ENCODE assay signal across 12 cellular contexts in the genomic region with DNA sequence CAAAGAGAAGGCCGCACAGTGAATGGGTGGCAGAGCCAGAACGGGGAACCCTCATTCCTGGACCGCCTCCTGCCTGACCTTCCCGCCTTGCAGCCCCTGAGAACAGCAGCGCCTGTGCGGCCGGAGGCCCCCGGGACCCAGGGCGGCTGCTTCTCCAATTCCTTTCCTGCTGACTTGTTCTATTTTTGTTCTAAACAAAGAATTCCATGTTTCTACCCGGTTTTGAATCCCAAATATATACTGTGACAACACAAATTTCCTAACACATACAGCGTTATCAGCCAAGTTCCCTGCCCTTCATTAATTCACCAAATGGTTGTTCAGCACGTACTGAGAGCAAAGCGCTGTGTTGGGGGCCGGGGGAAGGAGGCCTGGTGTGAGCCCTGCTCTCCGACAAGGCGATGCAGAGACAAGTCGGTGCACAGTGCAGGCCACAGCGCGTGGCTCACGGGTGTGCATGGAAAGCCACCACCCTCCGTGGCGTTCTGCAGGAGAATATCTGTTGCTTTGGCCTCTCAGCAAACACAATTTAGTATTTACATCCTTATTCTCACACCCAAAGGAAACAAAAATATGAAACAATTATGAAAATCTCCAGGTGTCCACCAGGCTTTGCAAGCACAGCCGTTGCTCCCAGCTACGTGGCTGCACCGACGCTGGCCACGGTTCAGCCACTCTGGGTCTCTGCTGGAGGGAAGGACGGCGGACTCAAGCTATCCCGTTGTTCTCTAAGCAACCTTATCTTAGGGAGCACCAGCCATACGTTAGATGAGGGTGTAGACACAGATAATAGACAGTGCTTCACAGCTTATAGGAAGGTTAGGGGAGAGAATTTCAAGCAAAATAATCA. TPM values are rescaled to one million over a fixed set of nuclear protein-coding genes. Genes with fewer than 3 reads are reported as not detected.
DNase-seq lines count a peak whose midpoint lies in the region; ATAC-seq and TF ChIP-seq lines count a peak whose summit lies in the region.
"Had no signal": no experiment of that assay in that cellular context is flagged by ENCODE, and none has a peak within 500 bp of the region (broad histone marks: within the 10 kb centered on the region; RNA-seq: fewer than 3 reads in every experiment).

No MANE protein-coding gene starts in this region.

- TF ChIP-seq CTCF in WI38 (IDR thresholded peaks at IDR 0.05; ENCODE audit: low read depth, low read length) (no peak), esophagus squamous epithelium (IDR thresholded peaks at IDR 0.05) (no peak), tibial nerve (IDR thresholded peaks at IDR 0.05) (no peak), foreskin keratinocyte (conservative IDR thresholded peaks at IDR 0.05) (no peak)

- 33 to 42% methylated on average over 27 to 31 of the region's 31 CpGs for WGBS in esophagus squamous epithelium, 2 donors
- WGBS in tibial nerve, 2 donors = 36 to 41% methylated on average over 31 of the region's 31 CpGs

- intact Hi-C loops in esophagus squamous epithelium (cut with DNase I) = no loop called here

- peak overlapping the region; percentile 1; the same call in 1 of the 2 replicates for H3K4me3 ChIP-seq in WI38 (ENCODE audit: low read depth, low read length)
- H3K4me3 ChIP-seq in esophagus squamous epithelium = peak overlapping the region in 1 of 4 donors; percentile 32
- peak overlapping the region; percentile 12 to 32 for H3K4me3 ChIP-seq in muscle layer of colon (ENCODE audit: low read depth in 1 of 2, low read length in 2 of 2)
- no peak overlapping the region for H3K4me3 ChIP-seq in tibial nerve

- H3K27ac ChIP-seq in esophagus squamous epithelium (peak overlapping the region; percentile 52 to 88 (median 79)), muscle layer of colon (ENCODE audit: low read depth, low read length) (peak overlapping the region; percentile 83), tibial nerve (peak overlapping the region; percentile 8 to 86 (median 78)), foreskin keratinocyte (no peak overlapping the region)

- no peak for TF ChIP-seq EP300 in tibial nerve (IDR thresholded peaks at IDR 0.05)

- H3K9me3 ChIP-seq in esophagus squamous epithelium (peaks cover 0 to 16% (median 6%) of the 10 kb centered on the region in 3 donors), muscle layer of colon (ENCODE audit: low read length) (no peaks in the 10 kb centered on the region), tibial nerve (peaks cover 0 to 11% (median 0%) of the 10 kb centered on the region in 4 donors)

- H3K27ac Mint-ChIP-seq in T-helper 2 cell treated with Interferon-gamma antibody and Interleukin-4, amounts not matched to agents 5 μg/mL and 100 μg/mL, for 36 hours = no peak overlapping the region

- H3K27me3 ChIP-seq in esophagus squamous epithelium (peaks cover 0 to 62% (median 0%) of the 10 kb centered on the region in 4 donors), muscle layer of colon (ENCODE audit: control insufficient read depth in 1 of 2, insufficient read depth in 2 of 2, low read length in 2 of 2) (no peaks in the 10 kb centered on the region), tibial nerve (peaks cover 0 to 5% of the 10 kb centered on the region in 2 donors), foreskin keratinocyte (peaks cover 29% of the 10 kb centered on the region)

- H3K9me3 Mint-ChIP-seq in T-helper 2 cell treated with Interferon-gamma antibody and Interleukin-4, amounts not matched to agents 5 μg/mL and 100 μg/mL, for 36 hours = peaks cover 21% of the 10 kb centered on the region

- no peak for DNase-seq in esophagus squamous epithelium (lab: John Stamatoyannopoulos, UW)
- no peak for DNase-seq in tibial nerve (ENCODE audit: low spot score in 2 of 2)
- no peak for DNase-seq in UCSD-AML1 (lab: John Stamatoyannopoulos, UW; ENCODE audit: unreplicated experiment)
- DNase-seq in mesenteric fat pad (ENCODE audit: low spot score) = no peak
- DNase-seq in foreskin keratinocyte = no peak
- no peak for DNase-seq in T-helper 2 cell treated with Interferon-gamma antibody and Interleukin-4, amounts not matched to agents 5 μg/mL and 100 μg/mL, for 36 hours (ENCODE audit: low spot score)
- DNase-seq: amygdala, foreskin melanocyte, SHP77 had no signal

- no peak overlapping the region for H3K4me3 Mint-ChIP-seq in T-helper 2 cell treated with Interferon-gamma antibody and Interleukin-4, amounts not matched to agents 5 μg/mL and 100 μg/mL, for 36 hours
- H3K4me3 Mint-ChIP-seq: natural killer cell treated with Interleukin-12 subunit alpha and Interleukin-12 subunit beta and Interleukin-15 and Interleukin-18, amount 100 ng/mL, for 72 hours had no signal

- H3K27me3 Mint-ChIP-seq in T-helper 2 cell treated with Interferon-gamma antibody and Interleukin-4, amounts not matched to agents 5 μg/mL and 100 μg/mL, for 36 hours (ENCODE audit: low read depth) = peaks cover 9% of the 10 kb centered on the region

- TF ChIP-seq POLR2A in esophagus squamous epithelium (IDR thresholded peaks at IDR 0.05) = no peak
- no peak for TF ChIP-seq POLR2A in tibial nerve (IDR thresholded peaks at IDR 0.05)

- H3K36me3 Mint-ChIP-seq in T-helper 2 cell treated with Interferon-gamma antibody and Interleukin-4, amounts not matched to agents 5 μg/mL and 100 μg/mL, for 36 hours (ENCODE audit: low read depth) = no peaks in the 10 kb centered on the region
- H3K36me3 Mint-ChIP-seq: natural killer cell treated with Interleukin-12 subunit alpha and Interleukin-12 subunit beta and Interleukin-15 and Interleukin-18, amount 100 ng/mL, for 72 hours had no signal

- peak overlapping the region; percentile 51 for H3K9ac ChIP-seq in muscle layer of colon (ENCODE audit: low read length)

- ATAC-seq in foreskin keratinocyte = no peak
- ATAC-seq: natural killer cell treated with Interleukin-12 subunit alpha and Interleukin-12 subunit beta and Interleukin-15 and Interleukin-18, amount 100 ng/mL, for 72 hours had no signal

- peaks cover 25 to 46% (median 32%) of the 10 kb centered on the region in 3 donors for H3K4me1 ChIP-seq in esophagus squamous epithelium
- peaks cover 27% of the 10 kb centered on the region for H3K4me1 ChIP-seq in muscle layer of colon (ENCODE audit: insufficient read depth, low read length)
- peaks cover 0 to 44% (median 23%) of the 10 kb centered on the region in 4 donors for H3K4me1 ChIP-seq in tibial nerve
- H3K4me1 ChIP-seq in foreskin keratinocyte = no peaks in the 10 kb centered on the region

- H3K36me3 ChIP-seq in esophagus squamous epithelium (no peaks in the 10 kb centered on the region), muscle layer of colon (ENCODE audit: insufficient read depth, low read length) (no peaks in the 10 kb centered on the region), tibial nerve (no peaks in the 10 kb centered on the region)

- H3K4me1 Mint-ChIP-seq in T-helper 2 cell treated with Interferon-gamma antibody and Interleukin-4, amounts not matched to agents 5 μg/mL and 100 μg/mL, for 36 hours (ENCODE audit: low read depth) = peaks cover 2% of the 10 kb centered on the region

RNA-seq across cellular contexts. Expression of gene COL6A2, which starts 31.7 kb away (rescaled TPM):
- total RNA-seq in esophagus squamous epithelium (100 to 1,000 TPM in 1 of 4 donors, 10 to 100 TPM in 3; 23.0 to 328 (median 62.0) TPM), tibial nerve (1,000 to 10,000 TPM in 1 of 4 donors, 100 to 1,000 TPM in 3; 470 to 1,210 (median 744) TPM), mesenteric fat pad (735 TPM), foreskin keratinocyte (0.04 and 0.17 TPM in 2 replicates)
- polyA plus RNA-seq in foreskin keratinocyte = 0.06 and 0.13 TPM in 2 replicates

Comparison
In these comparisons a context has a peak if more than half of its experiments do, and no peak if none do; other contexts are left out.
1. H3K4me3 ChIP-seq: peak in WI38 (single experiment) and muscle layer of colon (2 of 2); none in tibial nerve (0 of 4).
2. RNA of gene COL6A2, which starts 31.7 kb away (total RNA-seq): 470 to 1,210 TPM in tibial nerve, 735 TPM in mesenteric fat pad (single experiment) and 23.0 to 328 TPM in esophagus squamous epithelium; 0.04 to 0.17 TPM in foreskin keratinocyte; every median in the first group is over 10 times any median in the second.